Comparison of ENCODE assay signal across 13 cellular contexts in the genomic region with DNA sequence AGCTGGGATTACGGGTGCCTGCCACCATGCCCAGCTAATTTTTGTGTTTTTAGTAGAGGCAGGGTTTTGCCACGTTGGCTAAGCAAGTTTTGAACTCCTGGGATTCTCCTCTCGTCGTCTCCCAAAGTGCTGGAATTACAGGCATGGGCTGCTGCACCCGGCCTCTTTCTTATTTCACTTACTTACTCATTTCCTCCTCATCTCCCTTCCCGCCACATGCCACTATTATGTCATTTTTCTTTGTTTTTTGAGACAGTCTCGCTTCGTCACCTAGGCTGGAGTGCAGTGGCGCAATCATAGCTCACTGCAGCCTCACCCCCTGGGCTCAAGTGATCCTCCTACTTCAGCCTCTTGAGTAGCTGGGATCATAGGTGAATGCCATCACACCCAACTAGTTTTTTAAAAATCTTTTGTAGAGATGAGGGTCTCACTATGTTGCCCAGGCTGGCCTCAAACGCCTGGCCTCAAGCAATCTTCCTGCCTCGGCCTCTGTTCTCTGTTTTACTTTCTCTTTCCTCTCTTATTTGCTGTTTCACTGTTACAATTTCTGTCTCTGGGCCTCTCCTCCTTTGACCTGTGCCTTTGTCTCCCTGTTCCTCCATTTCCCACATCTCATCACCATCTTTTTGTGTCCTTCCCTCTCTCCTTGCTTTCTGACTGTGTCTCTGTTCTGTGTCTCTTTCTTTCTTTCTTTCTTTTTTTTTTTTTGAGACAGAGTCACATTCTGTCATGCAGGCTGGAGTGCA. TPM values are rescaled to one million over a fixed set of nuclear protein-coding genes. Genes with fewer than 3 reads are reported as not detected.
DNase-seq lines count a peak whose midpoint lies in the region; ATAC-seq, FAIRE-seq and TF ChIP-seq lines count a peak whose summit lies in the region.
"Had no signal": no experiment of that assay in that cellular context is flagged by ENCODE, and none has a peak within 500 bp of the region (broad histone marks: within the 10 kb centered on the region; RNA-seq: fewer than 3 reads in every experiment).

No MANE protein-coding gene starts in this region.

- TF ChIP-seq CTCF in fibroblast of the aortic adventitia (IDR thresholded peaks at IDR 0.05; ENCODE audit: insufficient read depth, low read length) (no peak), mesothelial cell of epicardium (IDR thresholded peaks at IDR 0.05; ENCODE audit: unreplicated experiment) (no peak)

- H3K36me3 Mint-ChIP-seq in mesothelial cell of epicardium = peaks cover 31% of the 10 kb centered on the region

- no peak overlapping the region for H3K4me3 Mint-ChIP-seq in mesothelial cell of epicardium

- peaks cover 7% of the 10 kb centered on the region for H3K4me1 ChIP-seq in ACC112 (ENCODE audit: control insufficient read depth, insufficient read depth, low read length, unreplicated experiment)

- no peak for ATAC-seq in HG03571 (IDR thresholded peaks at IDR 0.05; ENCODE audit: unreplicated experiment)

- H3K4me3 ChIP-seq in ACC112 (ENCODE audit: low read depth, low read length) = no peak overlapping the region
- no peak overlapping the region for H3K4me3 ChIP-seq in fibroblast of the aortic adventitia (ENCODE audit: low read depth, low read length)
- H3K4me3 ChIP-seq: MG63, thoracic aorta had no signal

- DNase-seq in GM18507 (ENCODE audit: extremely low spot score, insufficient read length, low read depth) (no peak), SIG-M5 treated with dmso at 0.1 percent for 504 hours (lab: John Stamatoyannopoulos, UW; ENCODE audit: unreplicated experiment) (peak; percentile 78), fibroblast of the aortic adventitia (ENCODE audit: low read depth) (peak; percentile 45), activated gamma-delta T cell (lab: John Stamatoyannopoulos, UW) (no peak), mesothelial cell of epicardium (ENCODE audit: low spot score in 2 of 2, unreplicated experiment in 2 of 2) (no peak), NCI-H2107 treated with DMSO at 0.1 percent for 48 hours (lab: John Stamatoyannopoulos, UW; ENCODE audit: unreplicated experiment) (no peak)
- DNase-seq: erythroblast, MG63 had no signal

- H3K27ac ChIP-seq in ACC112 (ENCODE audit: low read depth, low read length) = peak overlapping the region; percentile 75
- H3K27ac ChIP-seq: thoracic aorta, VCaP had no signal

- H2AFZ ChIP-seq in ACC112 (ENCODE audit: low read length, unreplicated experiment) = no peak overlapping the region

- H3K27me3 Mint-ChIP-seq in mesothelial cell of epicardium (ENCODE audit: low read depth) = no peaks in the 10 kb centered on the region

- peak; percentile 21 for FAIRE-seq in GM18507 (lab: Jason Lieb, UNC)
- FAIRE-seq: kidney had no signal

- no peaks in the 10 kb centered on the region for H3K36me3 ChIP-seq in ACC112 (ENCODE audit: insufficient read depth, low read length)

- no peaks in the 10 kb centered on the region for H3K27me3 ChIP-seq in ACC112 (ENCODE audit: insufficient read depth, low read length)
- H3K27me3 ChIP-seq: MG63 had no signal

- H3K9me3 Mint-ChIP-seq in mesothelial cell of epicardium = no peaks in the 10 kb centered on the region

- H3K27ac Mint-ChIP-seq in mesothelial cell of epicardium = no peak overlapping the region

- H3K79me2 ChIP-seq in ACC112 (ENCODE audit: control insufficient read depth, insufficient read depth, low read length, unreplicated experiment) = no peaks in the 10 kb centered on the region

- H3K4me1 Mint-ChIP-seq in mesothelial cell of epicardium = peaks cover 2% of the 10 kb centered on the region

RNA-seq across cellular contexts. Expression of gene SHKBP1, which starts 9.2 kb away (rescaled TPM):
- total RNA-seq in fibroblast of the aortic adventitia (ENCODE audit: low replicate concordance) (5.7 and 24.9 TPM in 2 replicates), mesothelial cell of epicardium (60.9 to 65.3 TPM (median 61.6 TPM) in 3 replicates)

RNA-seq across cellular contexts. Expression of gene LTBP4, which starts 15.3 kb away (rescaled TPM):
- 31.5 and 38.9 TPM in 2 replicates for total RNA-seq in fibroblast of the aortic adventitia (ENCODE audit: low replicate concordance)
- total RNA-seq in mesothelial cell of epicardium = 341 to 364 TPM (median 344 TPM) in 3 replicates

Comparison
In these comparisons a context has a peak if more than half of its experiments do, and no peak if none do; other contexts are left out.
1. DNase-seq: peak in SIG-M5 treated with dmso at 0.1 percent for 504 hours (single experiment) and fibroblast of the aortic adventitia (single experiment); none in GM18507 (single experiment), activated gamma-delta T cell (single experiment), mesothelial cell of epicardium (0 of 2) and NCI-H2107 treated with DMSO at 0.1 percent for 48 hours (single experiment).